In the genomic region with DNA sequence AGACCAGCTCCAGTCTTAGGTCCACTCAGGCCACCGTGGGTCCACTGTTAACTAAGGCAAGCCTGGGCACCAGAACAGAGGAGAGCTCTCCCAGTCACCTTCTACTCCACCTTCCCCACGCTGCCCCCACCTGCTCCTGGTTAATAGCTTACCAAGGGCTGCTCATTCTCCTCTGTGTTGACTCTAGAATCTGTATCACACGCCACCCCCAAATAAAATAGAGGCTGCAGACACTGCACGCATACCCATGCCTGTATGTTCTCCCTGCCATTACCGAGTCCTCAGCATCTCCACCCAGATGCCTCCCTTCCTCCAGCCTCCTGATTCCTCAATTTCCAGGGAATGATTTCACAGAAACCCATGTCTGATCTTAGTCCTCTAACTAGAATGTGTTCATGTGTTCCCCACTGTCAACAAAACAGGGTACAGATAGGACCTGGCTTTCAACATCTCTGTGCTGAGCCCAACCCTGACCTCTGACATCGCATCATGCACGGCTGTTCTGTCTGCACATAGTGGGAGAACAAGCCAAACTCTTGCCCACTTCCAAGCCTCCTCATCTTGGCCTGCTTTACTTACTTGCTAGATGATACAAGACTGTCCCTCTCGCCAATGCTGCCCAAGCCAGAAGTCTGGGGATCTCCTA, we compare ENCODE assay signal across 1 cellular context.
TF ChIP-seq lines count a peak whose summit lies in the region.

No MANE protein-coding gene starts in this region.

TF ChIP-seq in HepG2, 621 proteins besides CTCF, POLR2A, EP300 and RAD21 (continued from another document and continues in another):
- TF ChIP-seq HMG20B (CRISPR knock-in tag; conservative IDR thresholded peaks at IDR 0.05): no peak; the same call in 1 of the 2 replicates
- TF ChIP-seq KDM6A (CRISPR knock-in tag; IDR thresholded peaks at IDR 0.05; ENCODE audit: low read depth): no peak
- peak; percentile 40; the same call in 1 of the 2 replicates for TF ChIP-seq AKAP8 (CRISPR knock-in tag; IDR thresholded peaks at IDR 0.05)
- no peak; the same call in 1 of the 2 replicates for TF ChIP-seq ZNF430 (CRISPR knock-in tag; IDR thresholded peaks at IDR 0.05)
- TF ChIP-seq, protein P1, sequence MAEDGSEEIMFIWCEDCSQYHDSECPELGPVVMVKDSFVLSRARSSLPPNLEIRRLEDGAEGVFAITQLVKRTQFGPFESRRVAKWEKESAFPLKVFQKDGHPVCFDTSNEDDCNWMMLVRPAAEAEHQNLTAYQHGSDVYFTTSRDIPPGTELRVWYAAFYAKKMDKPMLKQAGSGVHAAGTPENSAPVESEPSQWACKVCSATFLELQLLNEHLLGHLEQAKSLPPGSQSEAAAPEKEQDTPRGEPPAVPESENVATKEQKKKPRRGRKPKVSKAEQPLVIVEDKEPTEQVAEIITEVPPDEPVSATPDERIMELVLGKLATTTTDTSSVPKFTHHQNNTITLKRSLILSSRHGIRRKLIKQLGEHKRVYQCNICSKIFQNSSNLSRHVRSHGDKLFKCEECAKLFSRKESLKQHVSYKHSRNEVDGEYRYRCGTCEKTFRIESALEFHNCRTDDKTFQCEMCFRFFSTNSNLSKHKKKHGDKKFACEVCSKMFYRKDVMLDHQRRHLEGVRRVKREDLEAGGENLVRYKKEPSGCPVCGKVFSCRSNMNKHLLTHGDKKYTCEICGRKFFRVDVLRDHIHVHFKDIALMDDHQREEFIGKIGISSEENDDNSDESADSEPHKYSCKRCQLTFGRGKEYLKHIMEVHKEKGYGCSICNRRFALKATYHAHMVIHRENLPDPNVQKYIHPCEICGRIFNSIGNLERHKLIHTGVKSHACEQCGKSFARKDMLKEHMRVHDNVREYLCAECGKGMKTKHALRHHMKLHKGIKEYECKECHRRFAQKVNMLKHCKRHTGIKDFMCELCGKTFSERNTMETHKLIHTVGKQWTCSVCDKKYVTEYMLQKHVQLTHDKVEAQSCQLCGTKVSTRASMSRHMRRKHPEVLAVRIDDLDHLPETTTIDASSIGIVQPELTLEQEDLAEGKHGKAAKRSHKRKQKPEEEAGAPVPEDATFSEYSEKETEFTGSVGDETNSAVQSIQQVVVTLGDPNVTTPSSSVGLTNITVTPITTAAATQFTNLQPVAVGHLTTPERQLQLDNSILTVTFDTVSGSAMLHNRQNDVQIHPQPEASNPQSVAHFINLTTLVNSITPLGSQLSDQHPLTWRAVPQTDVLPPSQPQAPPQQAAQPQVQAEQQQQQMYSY (CRISPR knock-in tag; IDR thresholded peaks at IDR 0.05): no peak
- no peak for TF ChIP-seq ZNF263 (CRISPR knock-in tag; IDR thresholded peaks at IDR 0.05)
- 0 out of 2 replicates have a peak, but pooled peaks have one; percentile 25 for TF ChIP-seq MEIS1 (CRISPR knock-in tag; IDR thresholded peaks at IDR 0.05; ENCODE audit: borderline replicate concordance)
- TF ChIP-seq, protein P2, sequence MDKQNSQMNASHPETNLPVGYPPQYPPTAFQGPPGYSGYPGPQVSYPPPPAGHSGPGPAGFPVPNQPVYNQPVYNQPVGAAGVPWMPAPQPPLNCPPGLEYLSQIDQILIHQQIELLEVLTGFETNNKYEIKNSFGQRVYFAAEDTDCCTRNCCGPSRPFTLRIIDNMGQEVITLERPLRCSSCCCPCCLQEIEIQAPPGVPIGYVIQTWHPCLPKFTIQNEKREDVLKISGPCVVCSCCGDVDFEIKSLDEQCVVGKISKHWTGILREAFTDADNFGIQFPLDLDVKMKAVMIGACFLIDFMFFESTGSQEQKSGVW (CRISPR knock-in tag; IDR thresholded peaks at IDR 0.05; ENCODE audit: borderline replicate concordance): no peak
- TF ChIP-seq, protein P3, sequence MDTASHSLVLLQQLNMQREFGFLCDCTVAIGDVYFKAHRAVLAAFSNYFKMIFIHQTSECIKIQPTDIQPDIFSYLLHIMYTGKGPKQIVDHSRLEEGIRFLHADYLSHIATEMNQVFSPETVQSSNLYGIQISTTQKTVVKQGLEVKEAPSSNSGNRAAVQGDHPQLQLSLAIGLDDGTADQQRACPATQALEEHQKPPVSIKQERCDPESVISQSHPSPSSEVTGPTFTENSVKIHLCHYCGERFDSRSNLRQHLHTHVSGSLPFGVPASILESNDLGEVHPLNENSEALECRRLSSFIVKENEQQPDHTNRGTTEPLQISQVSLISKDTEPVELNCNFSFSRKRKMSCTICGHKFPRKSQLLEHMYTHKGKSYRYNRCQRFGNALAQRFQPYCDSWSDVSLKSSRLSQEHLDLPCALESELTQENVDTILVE (CRISPR knock-in tag; IDR thresholded peaks at IDR 0.05): no peak
- TF ChIP-seq, protein P4, sequence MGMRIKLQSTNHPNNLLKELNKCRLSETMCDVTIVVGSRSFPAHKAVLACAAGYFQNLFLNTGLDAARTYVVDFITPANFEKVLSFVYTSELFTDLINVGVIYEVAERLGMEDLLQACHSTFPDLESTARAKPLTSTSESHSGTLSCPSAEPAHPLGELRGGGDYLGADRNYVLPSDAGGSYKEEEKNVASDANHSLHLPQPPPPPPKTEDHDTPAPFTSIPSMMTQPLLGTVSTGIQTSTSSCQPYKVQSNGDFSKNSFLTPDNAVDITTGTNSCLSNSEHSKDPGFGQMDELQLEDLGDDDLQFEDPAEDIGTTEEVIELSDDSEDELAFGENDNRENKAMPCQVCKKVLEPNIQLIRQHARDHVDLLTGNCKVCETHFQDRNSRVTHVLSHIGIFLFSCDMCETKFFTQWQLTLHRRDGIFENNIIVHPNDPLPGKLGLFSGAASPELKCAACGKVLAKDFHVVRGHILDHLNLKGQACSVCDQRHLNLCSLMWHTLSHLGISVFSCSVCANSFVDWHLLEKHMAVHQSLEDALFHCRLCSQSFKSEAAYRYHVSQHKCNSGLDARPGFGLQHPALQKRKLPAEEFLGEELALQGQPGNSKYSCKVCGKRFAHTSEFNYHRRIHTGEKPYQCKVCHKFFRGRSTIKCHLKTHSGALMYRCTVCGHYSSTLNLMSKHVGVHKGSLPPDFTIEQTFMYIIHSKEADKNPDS (CRISPR knock-in tag; IDR thresholded peaks at IDR 0.05): no peak
- no peak for TF ChIP-seq ZNF432 (CRISPR knock-in tag; IDR thresholded peaks at IDR 0.05; ENCODE audit: borderline replicate concordance)
- no peak for TF ChIP-seq ZNF790 (CRISPR knock-in tag; IDR thresholded peaks at IDR 0.05; ENCODE audit: borderline replicate concordance)
- no peak for TF ChIP-seq ZNF607 (CRISPR knock-in tag; IDR thresholded peaks at IDR 0.05; ENCODE audit: borderline replicate concordance)
- no peak for TF ChIP-seq SRSF1 (optimal IDR thresholded peaks at IDR 0.05; ENCODE audit: low read depth, low read length)
- peak; percentile 10; the same call in 1 of the 2 replicates for TF ChIP-seq ZMYM3 (CRISPR knock-in tag; IDR thresholded peaks at IDR 0.05)
- TF ChIP-seq ZNF792 (CRISPR knock-in tag; IDR thresholded peaks at IDR 0.05): no peak
- TF ChIP-seq, protein P5, sequence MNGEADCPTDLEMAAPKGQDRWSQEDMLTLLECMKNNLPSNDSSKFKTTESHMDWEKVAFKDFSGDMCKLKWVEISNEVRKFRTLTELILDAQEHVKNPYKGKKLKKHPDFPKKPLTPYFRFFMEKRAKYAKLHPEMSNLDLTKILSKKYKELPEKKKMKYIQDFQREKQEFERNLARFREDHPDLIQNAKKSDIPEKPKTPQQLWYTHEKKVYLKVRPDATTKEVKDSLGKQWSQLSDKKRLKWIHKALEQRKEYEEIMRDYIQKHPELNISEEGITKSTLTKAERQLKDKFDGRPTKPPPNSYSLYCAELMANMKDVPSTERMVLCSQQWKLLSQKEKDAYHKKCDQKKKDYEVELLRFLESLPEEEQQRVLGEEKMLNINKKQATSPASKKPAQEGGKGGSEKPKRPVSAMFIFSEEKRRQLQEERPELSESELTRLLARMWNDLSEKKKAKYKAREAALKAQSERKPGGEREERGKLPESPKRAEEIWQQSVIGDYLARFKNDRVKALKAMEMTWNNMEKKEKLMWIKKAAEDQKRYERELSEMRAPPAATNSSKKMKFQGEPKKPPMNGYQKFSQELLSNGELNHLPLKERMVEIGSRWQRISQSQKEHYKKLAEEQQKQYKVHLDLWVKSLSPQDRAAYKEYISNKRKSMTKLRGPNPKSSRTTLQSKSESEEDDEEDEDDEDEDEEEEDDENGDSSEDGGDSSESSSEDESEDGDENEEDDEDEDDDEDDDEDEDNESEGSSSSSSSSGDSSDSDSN (CRISPR knock-in tag; IDR thresholded peaks at IDR 0.05): peak; percentile 29
- TF ChIP-seq, protein P6, sequence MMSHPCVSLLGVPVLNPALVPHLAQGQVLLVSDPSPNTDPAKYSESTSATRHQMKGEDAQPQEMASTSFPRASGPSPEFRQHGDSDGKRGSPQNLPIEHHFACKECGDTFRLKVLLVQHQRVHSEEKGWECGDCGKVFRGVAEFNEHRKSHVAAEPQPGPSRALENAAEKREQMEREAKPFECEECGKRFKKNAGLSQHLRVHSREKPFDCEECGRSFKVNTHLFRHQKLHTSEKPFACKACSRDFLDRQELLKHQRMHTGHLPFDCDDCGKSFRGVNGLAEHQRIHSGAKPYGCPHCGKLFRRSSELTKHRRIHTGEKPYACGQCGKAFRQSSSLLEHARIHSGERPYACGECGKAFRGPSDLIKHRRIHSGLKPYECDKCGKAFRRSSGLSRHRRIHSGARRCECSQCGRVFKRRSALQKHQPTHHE (CRISPR knock-in tag; IDR thresholded peaks at IDR 0.05; ENCODE audit: borderline replicate concordance): no peak
- TF ChIP-seq, protein P7, sequence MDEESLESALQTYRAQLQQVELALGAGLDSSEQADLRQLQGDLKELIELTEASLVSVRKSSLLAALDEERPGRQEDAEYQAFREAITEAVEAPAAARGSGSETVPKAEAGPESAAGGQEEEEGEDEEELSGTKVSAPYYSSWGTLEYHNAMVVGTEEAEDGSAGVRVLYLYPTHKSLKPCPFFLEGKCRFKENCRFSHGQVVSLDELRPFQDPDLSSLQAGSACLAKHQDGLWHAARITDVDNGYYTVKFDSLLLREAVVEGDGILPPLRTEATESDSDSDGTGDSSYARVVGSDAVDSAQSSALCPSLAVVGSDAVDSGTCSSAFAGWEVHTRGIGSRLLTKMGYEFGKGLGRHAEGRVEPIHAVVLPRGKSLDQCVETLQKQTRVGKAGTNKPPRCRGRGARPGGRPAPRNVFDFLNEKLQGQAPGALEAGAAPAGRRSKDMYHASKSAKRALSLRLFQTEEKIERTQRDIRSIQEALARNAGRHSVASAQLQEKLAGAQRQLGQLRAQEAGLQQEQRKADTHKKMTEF (CRISPR knock-in tag; IDR thresholded peaks at IDR 0.05): 0 out of 2 replicates have a peak, but pooled peaks have one; percentile 53
- TF ChIP-seq, protein P8, sequence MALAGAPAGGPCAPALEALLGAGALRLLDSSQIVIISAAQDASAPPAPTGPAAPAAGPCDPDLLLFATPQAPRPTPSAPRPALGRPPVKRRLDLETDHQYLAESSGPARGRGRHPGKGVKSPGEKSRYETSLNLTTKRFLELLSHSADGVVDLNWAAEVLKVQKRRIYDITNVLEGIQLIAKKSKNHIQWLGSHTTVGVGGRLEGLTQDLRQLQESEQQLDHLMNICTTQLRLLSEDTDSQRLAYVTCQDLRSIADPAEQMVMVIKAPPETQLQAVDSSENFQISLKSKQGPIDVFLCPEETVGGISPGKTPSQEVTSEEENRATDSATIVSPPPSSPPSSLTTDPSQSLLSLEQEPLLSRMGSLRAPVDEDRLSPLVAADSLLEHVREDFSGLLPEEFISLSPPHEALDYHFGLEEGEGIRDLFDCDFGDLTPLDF (CRISPR knock-in tag; IDR thresholded peaks at IDR 0.05): no peak
- TF ChIP-seq, protein P9, sequence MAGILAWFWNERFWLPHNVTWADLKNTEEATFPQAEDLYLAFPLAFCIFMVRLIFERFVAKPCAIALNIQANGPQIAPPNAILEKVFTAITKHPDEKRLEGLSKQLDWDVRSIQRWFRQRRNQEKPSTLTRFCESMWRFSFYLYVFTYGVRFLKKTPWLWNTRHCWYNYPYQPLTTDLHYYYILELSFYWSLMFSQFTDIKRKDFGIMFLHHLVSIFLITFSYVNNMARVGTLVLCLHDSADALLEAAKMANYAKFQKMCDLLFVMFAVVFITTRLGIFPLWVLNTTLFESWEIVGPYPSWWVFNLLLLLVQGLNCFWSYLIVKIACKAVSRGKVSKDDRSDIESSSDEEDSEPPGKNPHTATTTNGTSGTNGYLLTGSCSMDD (CRISPR knock-in tag; IDR thresholded peaks at IDR 0.05): no peak
- TF ChIP-seq, protein P10, sequence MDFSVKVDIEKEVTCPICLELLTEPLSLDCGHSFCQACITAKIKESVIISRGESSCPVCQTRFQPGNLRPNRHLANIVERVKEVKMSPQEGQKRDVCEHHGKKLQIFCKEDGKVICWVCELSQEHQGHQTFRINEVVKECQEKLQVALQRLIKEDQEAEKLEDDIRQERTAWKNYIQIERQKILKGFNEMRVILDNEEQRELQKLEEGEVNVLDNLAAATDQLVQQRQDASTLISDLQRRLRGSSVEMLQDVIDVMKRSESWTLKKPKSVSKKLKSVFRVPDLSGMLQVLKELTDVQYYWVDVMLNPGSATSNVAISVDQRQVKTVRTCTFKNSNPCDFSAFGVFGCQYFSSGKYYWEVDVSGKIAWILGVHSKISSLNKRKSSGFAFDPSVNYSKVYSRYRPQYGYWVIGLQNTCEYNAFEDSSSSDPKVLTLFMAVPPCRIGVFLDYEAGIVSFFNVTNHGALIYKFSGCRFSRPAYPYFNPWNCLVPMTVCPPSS (IDR thresholded peaks at IDR 0.05): no peak
- no peak for TF ChIP-seq MAZ (IDR thresholded peaks at IDR 0.05; ENCODE audit: borderline replicate concordance, low read depth, low read length)
- peak; percentile 73 for TF ChIP-seq MAZ (CRISPR knock-in tag; IDR thresholded peaks at IDR 0.05; ENCODE audit: low read depth)
- peak; percentile 71; the same call in 1 of the 2 replicates for TF ChIP-seq NR2F2 (IDR thresholded peaks at IDR 0.05; ENCODE audit: borderline replicate concordance, low read depth)
- TF ChIP-seq, protein P11, sequence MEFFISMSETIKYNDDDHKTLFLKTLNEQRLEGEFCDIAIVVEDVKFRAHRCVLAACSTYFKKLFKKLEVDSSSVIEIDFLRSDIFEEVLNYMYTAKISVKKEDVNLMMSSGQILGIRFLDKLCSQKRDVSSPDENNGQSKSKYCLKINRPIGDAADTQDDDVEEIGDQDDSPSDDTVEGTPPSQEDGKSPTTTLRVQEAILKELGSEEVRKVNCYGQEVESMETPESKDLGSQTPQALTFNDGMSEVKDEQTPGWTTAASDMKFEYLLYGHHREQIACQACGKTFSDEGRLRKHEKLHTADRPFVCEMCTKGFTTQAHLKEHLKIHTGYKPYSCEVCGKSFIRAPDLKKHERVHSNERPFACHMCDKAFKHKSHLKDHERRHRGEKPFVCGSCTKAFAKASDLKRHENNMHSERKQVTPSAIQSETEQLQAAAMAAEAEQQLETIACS (CRISPR knock-in tag; IDR thresholded peaks at IDR 0.05): no peak
- no peak for TF ChIP-seq DPF2 (CRISPR knock-in tag; IDR thresholded peaks at IDR 0.05; ENCODE audit: borderline replicate concordance, low read depth)
- TF ChIP-seq ZNF460 (CRISPR knock-in tag; IDR thresholded peaks at IDR 0.05; ENCODE audit: borderline replicate concordance): no peak
- TF ChIP-seq, protein P12, sequence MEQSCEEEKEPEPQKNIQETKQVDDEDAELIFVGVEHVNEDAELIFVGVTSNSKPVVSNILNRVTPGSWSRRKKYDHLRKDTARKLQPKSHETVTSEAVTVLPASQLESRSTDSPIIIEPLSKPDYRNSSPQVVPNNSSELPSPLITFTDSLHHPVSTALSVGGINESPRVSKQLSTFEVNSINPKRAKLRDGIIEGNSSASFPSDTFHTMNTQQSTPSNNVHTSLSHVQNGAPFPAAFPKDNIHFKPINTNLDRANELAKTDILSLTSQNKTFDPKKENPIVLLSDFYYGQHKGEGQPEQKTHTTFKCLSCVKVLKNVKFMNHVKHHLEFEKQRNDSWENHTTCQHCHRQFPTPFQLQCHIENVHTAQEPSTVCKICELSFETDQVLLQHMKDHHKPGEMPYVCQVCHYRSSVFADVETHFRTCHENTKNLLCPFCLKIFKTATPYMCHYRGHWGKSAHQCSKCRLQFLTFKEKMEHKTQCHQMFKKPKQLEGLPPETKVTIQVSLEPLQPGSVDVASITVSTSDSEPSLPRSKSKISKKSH (CRISPR knock-in tag; IDR thresholded peaks at IDR 0.05; ENCODE audit: borderline replicate concordance): no peak
- no peak for TF ChIP-seq TCF7L2 (IDR thresholded peaks at IDR 0.05; ENCODE audit: low read depth, low read length)
